8 cellular contexts compared by ENCODE assay signal in genomic region chr16:23556881-23557778, GRCh38. TPM values are rescaled to one million over a fixed set of nuclear protein-coding genes. Genes with fewer than 3 reads are reported as not detected.
DNase-seq lines count a peak whose midpoint lies in the region; ATAC-seq and TF ChIP-seq lines count a peak whose summit lies in the region.

TSS of gene EARS2 (minus strand) at chr16:23557350. CDS start at chr16:23557343, 7 bp downstream.
TSS of gene UBFD1 (plus strand) at chr16:23557727. CDS start at chr16:23557743, 16 bp downstream.

- TF ChIP-seq RAD21 in liver (IDR thresholded peaks at IDR 0.05), result peak; percentile 75 to 81

- H3K36me3 ChIP-seq in CD4-positive, CD25-positive, alpha-beta regulatory T cell (ENCODE audit: control insufficient read depth, insufficient read depth, low read length), result peaks cover 24% of the 10 kb centered on the region
- H3K36me3 ChIP-seq in liver (ENCODE audit: control insufficient read depth in 4 of 4, insufficient read depth in 3 of 4, low read depth in 1 of 4, low read length in 3 of 4), result peaks cover 4 to 28% (median 17%) of the 10 kb centered on the region in 4 donors

- H3K36me3 Mint-ChIP-seq in CD4-positive, CD25-positive, alpha-beta regulatory T cell, result peaks cover 5% of the 10 kb centered on the region

- H3K4me1 Mint-ChIP-seq in CD4-positive, CD25-positive, alpha-beta regulatory T cell, result peaks cover 20 to 48% (median 30%) of the 10 kb centered on the region in 4 donors

- peak within 1 kb of the TSS; percentile 90 to 92 for H3K9ac ChIP-seq in liver (ENCODE audit: low read depth in 1 of 2, low read length in 2 of 2)

- H3K27me3 Mint-ChIP-seq in CD4-positive, CD25-positive, alpha-beta regulatory T cell, result no peaks in the 10 kb centered on the region

- peak within 1 kb of the TSS; percentile 91 for H3K27ac ChIP-seq in CD4-positive, CD25-positive, alpha-beta regulatory T cell (ENCODE audit: insufficient read depth, low read length, poor library complexity, severe bottlenecking)
- peak within 1 kb of the TSS; percentile 85 to 86 for H3K27ac ChIP-seq in liver (ENCODE audit: low read depth in 1 of 2, low read length in 2 of 2)

- ATAC-seq in CD4-positive, CD25-positive, alpha-beta regulatory T cell (ENCODE audit: low read depth in 2 of 2), result peak; percentile 92
- ATAC-seq in GM19395 (IDR thresholded peaks at IDR 0.05; ENCODE audit: unreplicated experiment), result peak; percentile 93
- ATAC-seq in HG03565 (IDR thresholded peaks at IDR 0.05; ENCODE audit: unreplicated experiment), result peak; percentile 78

- H3K9me3 ChIP-seq in CD4-positive, CD25-positive, alpha-beta regulatory T cell (ENCODE audit: control insufficient read depth in 2 of 2, low read length in 2 of 2), result no peaks in the 10 kb centered on the region
- H3K9me3 ChIP-seq in liver (ENCODE audit: control insufficient read depth in 4 of 4, low read length in 3 of 4), result no peaks in the 10 kb centered on the region

- peak within 1 kb of the TSS; percentile 91 to 99 (median 95) for H3K4me3 Mint-ChIP-seq in CD4-positive, CD25-positive, alpha-beta regulatory T cell

- no peaks in the 10 kb centered on the region for H3K9me3 Mint-ChIP-seq in CD4-positive, CD25-positive, alpha-beta regulatory T cell

- H3K4me3 ChIP-seq in CD4-positive, CD25-positive, alpha-beta regulatory T cell (ENCODE audit: low read depth, low read length), result peak within 1 kb of the TSS; percentile 92
- H3K4me3 ChIP-seq in liver (ENCODE audit: low read depth in 1 of 3, low read length in 3 of 3), result peak within 1 kb of the TSS; percentile 84 to 97 (median 92)

- peak; percentile 100 for TF ChIP-seq CTCF in liver (IDR thresholded peaks at IDR 0.05; ENCODE audit: low read depth, low read length, missing input control)

- peak within 1 kb of the TSS; percentile 95 to 96 (median 95) for H3K27ac Mint-ChIP-seq in CD4-positive, CD25-positive, alpha-beta regulatory T cell

- no peaks in the 10 kb centered on the region for H3K27me3 ChIP-seq in CD4-positive, CD25-positive, alpha-beta regulatory T cell (ENCODE audit: control insufficient read depth, insufficient read depth, low read length)
- H3K27me3 ChIP-seq in liver (ENCODE audit: control insufficient read depth in 4 of 4, insufficient read depth in 4 of 4, low read length in 3 of 4), result no peaks in the 10 kb centered on the region

- peak; percentile 89 to 99 (median 96) for DNase-seq in CD4-positive, CD25-positive, alpha-beta regulatory T cell
- peak; percentile 84 for DNase-seq in NCI-H748 treated with DMSO at 0.1 percent for 48 hours (lab: John Stamatoyannopoulos, UW)
- DNase-seq in activated CD4-positive, alpha-beta T cell treated with anti-CD3 and anti-CD28 coated beads, Interleukin-2, amount 50 U/mL, for 24 hours (ENCODE audit: low read depth in 1 of 2, low spot score in 1 of 2), result peak; percentile 98 to 99
- DNase-seq in dermis microvascular lymphatic vessel endothelial cell (ENCODE audit: low read depth in 2 of 2), result peak; percentile 97 to 99
- DNase-seq in stimulated activated CD4-positive, alpha-beta T cell treated with anti-CD3 and anti-CD28 coated beads, Interleukin-4, amount 100 ng/mL, for 24 hours, result peak; percentile 99

- peaks cover 21% of the 10 kb centered on the region for H3K4me1 ChIP-seq in CD4-positive, CD25-positive, alpha-beta regulatory T cell (ENCODE audit: control insufficient read depth, insufficient read depth, low read length, poor library complexity, severe bottlenecking)
- peaks cover 2 to 31% (median 19%) of the 10 kb centered on the region in 4 donors for H3K4me1 ChIP-seq in liver (ENCODE audit: control insufficient read depth in 4 of 4, insufficient read depth in 4 of 4, low read length in 3 of 4)

- 2% methylated on average over 65 of the region's 65 CpGs for WGBS in liver

TF ChIP-seq in liver, 16 proteins besides CTCF, POLR2A, EP300 and RAD21:
- TF ChIP-seq YY1 (IDR thresholded peaks at IDR 0.05), result peak; percentile 95
- no peak for TF ChIP-seq HNF4G (IDR thresholded peaks at IDR 0.05)
- TF ChIP-seq, protein P1, sequence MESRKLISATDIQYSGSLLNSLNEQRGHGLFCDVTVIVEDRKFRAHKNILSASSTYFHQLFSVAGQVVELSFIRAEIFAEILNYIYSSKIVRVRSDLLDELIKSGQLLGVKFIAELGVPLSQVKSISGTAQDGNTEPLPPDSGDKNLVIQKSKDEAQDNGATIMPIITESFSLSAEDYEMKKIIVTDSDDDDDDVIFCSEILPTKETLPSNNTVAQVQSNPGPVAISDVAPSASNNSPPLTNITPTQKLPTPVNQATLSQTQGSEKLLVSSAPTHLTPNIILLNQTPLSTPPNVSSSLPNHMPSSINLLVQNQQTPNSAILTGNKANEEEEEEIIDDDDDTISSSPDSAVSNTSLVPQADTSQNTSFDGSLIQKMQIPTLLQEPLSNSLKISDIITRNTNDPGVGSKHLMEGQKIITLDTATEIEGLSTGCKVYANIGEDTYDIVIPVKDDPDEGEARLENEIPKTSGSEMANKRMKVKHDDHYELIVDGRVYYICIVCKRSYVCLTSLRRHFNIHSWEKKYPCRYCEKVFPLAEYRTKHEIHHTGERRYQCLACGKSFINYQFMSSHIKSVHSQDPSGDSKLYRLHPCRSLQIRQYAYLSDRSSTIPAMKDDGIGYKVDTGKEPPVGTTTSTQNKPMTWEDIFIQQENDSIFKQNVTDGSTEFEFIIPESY (IDR thresholded peaks at IDR 0.05), result peak; percentile 79
- peak; percentile 82 to 92 for TF ChIP-seq GABPA (IDR thresholded peaks at IDR 0.05 in 1 of 2, conservative IDR thresholded peaks at IDR 0.05 in 1 of 2)
- TF ChIP-seq FOXA1 (IDR thresholded peaks at IDR 0.05), result no peak
- TF ChIP-seq SP1 (IDR thresholded peaks at IDR 0.05), result peak; percentile 89
- TF ChIP-seq, protein P2, sequence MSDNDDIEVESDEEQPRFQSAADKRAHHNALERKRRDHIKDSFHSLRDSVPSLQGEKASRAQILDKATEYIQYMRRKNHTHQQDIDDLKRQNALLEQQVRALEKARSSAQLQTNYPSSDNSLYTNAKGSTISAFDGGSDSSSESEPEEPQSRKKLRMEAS (IDR thresholded peaks at IDR 0.05), result peak; percentile 99
- peak; percentile 65 for TF ChIP-seq NR2F2 (IDR thresholded peaks at IDR 0.05)
- TF ChIP-seq EGR1 (IDR thresholded peaks at IDR 0.05; ENCODE audit: low read depth in 2 of 2), result peak; percentile 66 to 94
- no peak for TF ChIP-seq TAF1 (conservative IDR thresholded peaks at IDR 0.05)
- no peak for TF ChIP-seq ATF3 (IDR thresholded peaks at IDR 0.05)
- TF ChIP-seq RXRA (IDR thresholded peaks at IDR 0.05), result peak; percentile 47 to 68
- TF ChIP-seq, protein P3, sequence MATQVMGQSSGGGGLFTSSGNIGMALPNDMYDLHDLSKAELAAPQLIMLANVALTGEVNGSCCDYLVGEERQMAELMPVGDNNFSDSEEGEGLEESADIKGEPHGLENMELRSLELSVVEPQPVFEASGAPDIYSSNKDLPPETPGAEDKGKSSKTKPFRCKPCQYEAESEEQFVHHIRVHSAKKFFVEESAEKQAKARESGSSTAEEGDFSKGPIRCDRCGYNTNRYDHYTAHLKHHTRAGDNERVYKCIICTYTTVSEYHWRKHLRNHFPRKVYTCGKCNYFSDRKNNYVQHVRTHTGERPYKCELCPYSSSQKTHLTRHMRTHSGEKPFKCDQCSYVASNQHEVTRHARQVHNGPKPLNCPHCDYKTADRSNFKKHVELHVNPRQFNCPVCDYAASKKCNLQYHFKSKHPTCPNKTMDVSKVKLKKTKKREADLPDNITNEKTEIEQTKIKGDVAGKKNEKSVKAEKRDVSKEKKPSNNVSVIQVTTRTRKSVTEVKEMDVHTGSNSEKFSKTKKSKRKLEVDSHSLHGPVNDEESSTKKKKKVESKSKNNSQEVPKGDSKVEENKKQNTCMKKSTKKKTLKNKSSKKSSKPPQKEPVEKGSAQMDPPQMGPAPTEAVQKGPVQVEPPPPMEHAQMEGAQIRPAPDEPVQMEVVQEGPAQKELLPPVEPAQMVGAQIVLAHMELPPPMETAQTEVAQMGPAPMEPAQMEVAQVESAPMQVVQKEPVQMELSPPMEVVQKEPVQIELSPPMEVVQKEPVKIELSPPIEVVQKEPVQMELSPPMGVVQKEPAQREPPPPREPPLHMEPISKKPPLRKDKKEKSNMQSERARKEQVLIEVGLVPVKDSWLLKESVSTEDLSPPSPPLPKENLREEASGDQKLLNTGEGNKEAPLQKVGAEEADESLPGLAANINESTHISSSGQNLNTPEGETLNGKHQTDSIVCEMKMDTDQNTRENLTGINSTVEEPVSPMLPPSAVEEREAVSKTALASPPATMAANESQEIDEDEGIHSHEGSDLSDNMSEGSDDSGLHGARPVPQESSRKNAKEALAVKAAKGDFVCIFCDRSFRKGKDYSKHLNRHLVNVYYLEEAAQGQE (IDR thresholded peaks at IDR 0.05), result peak; percentile 63
- TF ChIP-seq HNF4A (conservative IDR thresholded peaks at IDR 0.05), result peak; percentile 46 to 55

RNA-seq across cellular contexts. Expression of gene EARS2, which starts in this region (rescaled TPM):
- total RNA-seq in CD4-positive, CD25-positive, alpha-beta regulatory T cell, result 10.2 TPM
- polyA plus RNA-seq in CD4-positive, CD25-positive, alpha-beta regulatory T cell, result 10 to 100 TPM in 3 of 4 donors, 1 to 10 TPM in 1; 9.5 to 13.5 (median 12.0) TPM
- total RNA-seq in dermis microvascular lymphatic vessel endothelial cell (15.4 and 20.6 TPM in 2 replicates), liver (10 to 100 TPM; 17.2 to 31.0 TPM)
- 10 to 100 TPM; 11.6 to 22.1 TPM for polyA plus RNA-seq in liver

RNA-seq across cellular contexts. Expression of gene UBFD1, which starts in this region (rescaled TPM):
- total RNA-seq in CD4-positive, CD25-positive, alpha-beta regulatory T cell, result 38.8 TPM
- 10 to 100 TPM; 13.0 to 17.5 (median 14.7) TPM for polyA plus RNA-seq in CD4-positive, CD25-positive, alpha-beta regulatory T cell
- 45.1 and 49.1 TPM in 2 replicates for total RNA-seq in dermis microvascular lymphatic vessel endothelial cell
- 10 to 100 TPM; 38.4 to 42.4 TPM for total RNA-seq in liver
- 10 to 100 TPM in 1 of 2 donors, 1 to 10 TPM in 1; 9.2 to 12.8 TPM for polyA plus RNA-seq in liver

Comparison
In these comparisons a context has a peak if more than half of its experiments do, and no peak if none do; other contexts are left out.
1. Peak in every context shown above with its lines: DNase-seq, ATAC-seq, H3K4me3 ChIP-seq and H3K27ac ChIP-seq.